23 cellular contexts compared by ENCODE assay signal in genomic region chr12:132110677-132111076, GRCh38. TPM values are rescaled to one million over a fixed set of nuclear protein-coding genes. Genes with fewer than 3 reads are reported as not detected.
DNase-seq lines count a peak whose midpoint lies in the region; ATAC-seq and TF ChIP-seq lines count a peak whose summit lies in the region.
"Had no signal": no experiment of that assay in that cellular context is flagged by ENCODE, and none has a peak within 500 bp of the region (broad histone marks: within the 10 kb centered on the region; RNA-seq: fewer than 3 reads in every experiment).

No MANE protein-coding gene starts in this region.

- no peak overlapping the region for H3K4me3 ChIP-seq in BLaER1
- H3K4me3 ChIP-seq in Panc1 (ENCODE audit: low read depth in 2 of 2, low read length in 2 of 2), result no peak overlapping the region
- H3K4me3 ChIP-seq: A549, GM12878, GM23248 had no signal

- no peaks in the 10 kb centered on the region for H3K27me3 Mint-ChIP-seq in osteocyte (ENCODE audit: unreplicated experiment)
- no peaks in the 10 kb centered on the region for H3K27me3 Mint-ChIP-seq in activated T-cell treated with anti-CD3 and anti-CD28 coated beads, Interleukin-2, amount 50 U/mL, for 4 hours (ENCODE audit: low read depth)
- H3K27me3 Mint-ChIP-seq: CD4-positive, alpha-beta memory T cell had no signal

- TF ChIP-seq CTCF in Panc1 (IDR thresholded peaks at IDR 0.05) (no peak), osteocyte (IDR thresholded peaks at IDR 0.05) (no peak)

- H4K20me1 ChIP-seq in BLaER1, result 0 out of 2 replicates have a peak, but pooled peaks cover 6% of the 10 kb centered on the region

- intact Hi-C loops in Panc1 (cut with micrococcal nuclease; ENCODE audit: unreplicated experiment), result no loop called here

- H3K36me3 Mint-ChIP-seq in osteocyte (ENCODE audit: unreplicated experiment), result peaks cover 39% of the 10 kb centered on the region
- peaks cover 22% of the 10 kb centered on the region for H3K36me3 Mint-ChIP-seq in activated T-cell treated with anti-CD3 and anti-CD28 coated beads, Interleukin-2, amount 50 U/mL, for 4 hours (ENCODE audit: insufficient read depth)

- H3K9ac ChIP-seq in BLaER1, result no peak overlapping the region
- H3K9ac ChIP-seq: GM23248 had no signal

- H3K9me3 ChIP-seq in BLaER1 (no peaks in the 10 kb centered on the region), Panc1 (ENCODE audit: control insufficient read depth, insufficient read depth, low read depth, low read length) (no peaks in the 10 kb centered on the region)
- H3K9me3 ChIP-seq: A549, BE2C, Caco-2 had no signal

- H3K4me1 ChIP-seq in BLaER1 (peaks cover 84% of the 10 kb centered on the region), Panc1 (ENCODE audit: control insufficient read depth, insufficient read depth, low read length) (no peaks in the 10 kb centered on the region)
- H3K4me1 ChIP-seq: A549, BE2C, Caco-2 had no signal

- TSS peak; percentile 77 for BruUV-seq in Panc1 (replicated peaks; lab: Mats Ljungman, UMichigan)

- H3K36me3 ChIP-seq in BLaER1, result peaks cover 50% of the 10 kb centered on the region
- peaks cover 9% of the 10 kb centered on the region for H3K36me3 ChIP-seq in Panc1 (ENCODE audit: control insufficient read depth, insufficient read depth, low read length)

- in situ Hi-C loops in Panc1 (cut with HindIII; ENCODE audit: low pct_unique_long_range_greater_than_20kb, low sequenced_read_pairs), result no loop called here

- no peak overlapping the region for H3K27ac ChIP-seq in BLaER1
- H3K27ac ChIP-seq in Panc1 (ENCODE audit: low read length), result no peak overlapping the region
- H3K27ac ChIP-seq: A549, GM23248 had no signal

- peaks cover 19% of the 10 kb centered on the region for H3K4me1 Mint-ChIP-seq in osteocyte (ENCODE audit: unreplicated experiment)
- no peaks in the 10 kb centered on the region for H3K4me1 Mint-ChIP-seq in activated T-cell treated with anti-CD3 and anti-CD28 coated beads, Interleukin-2, amount 50 U/mL, for 4 hours (ENCODE audit: low read depth)
- H3K4me1 Mint-ChIP-seq: CD4-positive, alpha-beta memory T cell had no signal

- no peaks in the 10 kb centered on the region for H3K27me3 ChIP-seq in BLaER1
- no peaks in the 10 kb centered on the region for H3K27me3 ChIP-seq in Panc1 (ENCODE audit: control insufficient read depth, insufficient read depth, low read length)
- H3K27me3 ChIP-seq: BE2C had no signal

- H3K4me3 Mint-ChIP-seq in osteocyte (ENCODE audit: unreplicated experiment), result no peak overlapping the region
- no peak overlapping the region for H3K4me3 Mint-ChIP-seq in activated T-cell treated with anti-CD3 and anti-CD28 coated beads, Interleukin-2, amount 50 U/mL, for 4 hours
- H3K4me3 Mint-ChIP-seq: CD4-positive, alpha-beta memory T cell had no signal

- no peak for DNase-seq in Panc1 (ENCODE audit: low read depth, low spot score)
- DNase-seq in left lobe of liver (ENCODE audit: low spot score), result peak; percentile 19
- DNase-seq in osteocyte (ENCODE audit: extremely low spot score, unreplicated experiment), result peak; percentile 49
- no peak for DNase-seq in LoVo (ENCODE audit: low spot score)
- no peak for DNase-seq in activated T-cell treated with anti-CD3 and anti-CD28 coated beads, Interleukin-2, amount 50 U/mL, for 4 hours
- DNase-seq: 8988T; ACHN; AML-193; BE2C; C1 segment of cervical spinal cord; Caco-2; CD4-positive, alpha-beta memory T cell; DMS 273 treated with DMSO at 0.1 percent for 48 hours; DMS79; EL; GDM1; GM23248; H7; HCEC 1CT had no signal

- CTCF ChIA-PET in Panc1 (lab: Charles Lee), result no interaction called here

- ATAC-seq in Panc1 (no peak), left lobe of liver (no peak), HG02970 (IDR thresholded peaks at IDR 0.05; ENCODE audit: low FRiP score, unreplicated experiment) (no peak)
- no peak for ATAC-seq in activated T-cell treated with anti-CD3 and anti-CD28 coated beads, Interleukin-2, amount 50 U/mL, for 4 hours
- ATAC-seq: A549, GM12878 had no signal

- H3K27ac Mint-ChIP-seq in osteocyte (ENCODE audit: unreplicated experiment), result no peak overlapping the region

- POLR2A ChIA-PET in Panc1 (lab: Charles Lee), result no interaction called here

- peak overlapping the region; percentile 91; the same call in 1 of the 2 replicates for H3K4me2 ChIP-seq in BLaER1
- H3K4me2 ChIP-seq: A549 had no signal

- H3K9me3 Mint-ChIP-seq in osteocyte (ENCODE audit: unreplicated experiment), result no peaks in the 10 kb centered on the region
- H3K9me3 Mint-ChIP-seq in activated T-cell treated with anti-CD3 and anti-CD28 coated beads, Interleukin-2, amount 50 U/mL, for 4 hours, result no peaks in the 10 kb centered on the region
- H3K9me3 Mint-ChIP-seq: CD4-positive, alpha-beta memory T cell had no signal

RNA-seq across cellular contexts. Expression of gene DDX51, which starts 33.4 kb away (rescaled TPM):
- total RNA-seq in Panc1 (2021; ENCODE audit: unreplicated experiment), result 29.3 TPM
- polyA plus RNA-seq in Panc1 (2012; ENCODE audit: insufficient read length), result 38.0 TPM
- total RNA-seq in left lobe of liver, result 9.3 TPM
- total RNA-seq in osteocyte, result 17.7 and 19.3 TPM in 2 replicates
- total RNA-seq in activated T-cell treated with anti-CD3 and anti-CD28 coated beads, Interleukin-2, amount 50 U/mL, for 4 hours, result 10 to 100 TPM; 71.4 to 83.5 (median 72.8) TPM

RNA-seq across cellular contexts. Expression of gene NOC4L, which starts 33.6 kb away (rescaled TPM):
- total RNA-seq in Panc1 (2021; ENCODE audit: unreplicated experiment), result 29.8 TPM
- 30.0 TPM for polyA plus RNA-seq in Panc1 (2012; ENCODE audit: insufficient read length)
- 9.9 TPM for total RNA-seq in left lobe of liver
- total RNA-seq in osteocyte, result 21.4 and 22.0 TPM in 2 replicates
- 10 to 100 TPM; 85.3 to 92.5 (median 89.0) TPM for total RNA-seq in activated T-cell treated with anti-CD3 and anti-CD28 coated beads, Interleukin-2, amount 50 U/mL, for 4 hours

Comparison
In these comparisons a context has a peak if more than half of its experiments do, and no peak if none do; other contexts are left out.
1. DNase-seq: peak in left lobe of liver (single experiment) and osteocyte (single experiment); none in Panc1 (single experiment), LoVo (single experiment) and activated T-cell treated with anti-CD3 and anti-CD28 coated beads, Interleukin-2, amount 50 U/mL, for 4 hours (single experiment).